1 cellular context compared by ENCODE assay signal in genomic region chr4:124431663-124432192, GRCh38.
TF ChIP-seq lines count a peak whose summit lies in the region.

No MANE protein-coding gene starts in this region.

TF ChIP-seq in endothelial cell of umbilical vein, 7 proteins besides CTCF, POLR2A, EP300 and RAD21:
- no peak for TF ChIP-seq MYC (IDR thresholded peaks at IDR 0.05; ENCODE audit: low read depth, low read length)
- TF ChIP-seq, protein P1, sequence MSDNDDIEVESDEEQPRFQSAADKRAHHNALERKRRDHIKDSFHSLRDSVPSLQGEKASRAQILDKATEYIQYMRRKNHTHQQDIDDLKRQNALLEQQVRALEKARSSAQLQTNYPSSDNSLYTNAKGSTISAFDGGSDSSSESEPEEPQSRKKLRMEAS (IDR thresholded peaks at IDR 0.05; ENCODE audit: insufficient read depth, insufficient read length): no peak
- no peak for TF ChIP-seq JUN (IDR thresholded peaks at IDR 0.05; ENCODE audit: borderline replicate concordance, insufficient read depth, insufficient read length, low read depth)
- no peak for TF ChIP-seq POLR2AphosphoS5 (IDR thresholded peaks at IDR 0.05; ENCODE audit: insufficient read depth, low read depth, low read length)
- no peak for TF ChIP-seq GATA2 (IDR thresholded peaks at IDR 0.05; ENCODE audit: insufficient read depth, insufficient read length, low read depth, low read length)
- no peak for TF ChIP-seq FOS (IDR thresholded peaks at IDR 0.05; ENCODE audit: borderline replicate concordance, insufficient read depth, low read length)
- no peak for TF ChIP-seq EZH2 (IDR thresholded peaks at IDR 0.05; ENCODE audit: borderline replicate concordance, low read depth, low read length, severe bottlenecking)
